In the genomic region with DNA sequence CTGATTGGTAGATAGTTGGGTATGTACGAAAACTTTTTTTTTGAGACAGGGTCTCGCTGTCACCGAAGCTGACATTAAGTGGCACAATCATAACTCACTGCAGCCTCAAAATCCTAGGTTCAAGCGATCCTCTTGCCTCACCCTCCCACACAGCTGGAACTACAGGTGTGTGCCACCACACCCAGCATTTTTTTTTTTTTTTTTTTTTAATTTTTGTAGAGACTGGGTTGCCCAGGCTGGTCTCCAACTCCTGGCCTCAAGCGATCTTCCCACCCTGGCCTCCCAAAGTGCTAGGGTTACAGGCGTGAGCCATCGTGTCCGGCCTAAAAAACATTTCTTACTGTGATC, we compare ENCODE assay signal across 8 cellular contexts. TPM values are rescaled to one million over a fixed set of nuclear protein-coding genes. Genes with fewer than 3 reads are reported as not detected.
A peak's percentile ranks its signal among the peaks of the same experiment; 100 is the strongest.
DNase-seq lines count a peak whose midpoint lies in the region; ATAC-seq and TF ChIP-seq lines count a peak whose summit lies in the region.

No MANE protein-coding gene starts in this region.

- ATAC-seq in gastrocnemius medialis (no peak), GM18519 (IDR thresholded peaks at IDR 0.05; ENCODE audit: low FRiP score, unreplicated experiment) (no peak), GM19467 (IDR thresholded peaks at IDR 0.05; ENCODE audit: unreplicated experiment) (no peak)

- H3K27me3 ChIP-seq in GM23248 (replicated peaks; ENCODE audit: insufficient read depth), result no peaks in the 10 kb centered on the region
- H3K27me3 ChIP-seq in SJSA1 (replicated peaks), result no peaks in the 10 kb centered on the region
- H3K27me3 ChIP-seq in esophagus squamous epithelium, result no peaks in the 10 kb centered on the region
- H3K27me3 ChIP-seq in gastrocnemius medialis, result no peaks in the 10 kb centered on the region

- H2AFZ ChIP-seq in GM23248, result peak overlapping the region; percentile 82; the same call in 1 of the 2 replicates

- no peak for DNase-seq in GM23248
- DNase-seq in SJSA1 (ENCODE audit: low read depth in 1 of 2, low spot score in 2 of 2), result no peak
- no peak for DNase-seq in esophagus squamous epithelium (lab: John Stamatoyannopoulos, UW)
- no peak for DNase-seq in gastrocnemius medialis
- no peak for DNase-seq in NCI-H748 treated with DMSO at 0.1 percent for 48 hours (lab: John Stamatoyannopoulos, UW)
- DNase-seq in NCI-H2107 treated with DMSO at 0.1 percent for 48 hours (lab: John Stamatoyannopoulos, UW; ENCODE audit: unreplicated experiment), result no peak

- peak overlapping the region; percentile 89 for H3K4me2 ChIP-seq in GM23248 (ENCODE audit: unreplicated experiment)

- H3F3A ChIP-seq in GM23248 (ENCODE audit: insufficient read depth), result peaks cover 20% of the 10 kb centered on the region

- H3K79me2 ChIP-seq in GM23248 (ENCODE audit: insufficient read depth), result peaks cover 61% of the 10 kb centered on the region

- H4K20me1 ChIP-seq in GM23248 (ENCODE audit: insufficient read depth), result no peaks in the 10 kb centered on the region

- H3K36me3 ChIP-seq in GM23248 (ENCODE audit: low read depth) (peaks cover 2% of the 10 kb centered on the region; the same call in 1 of the 2 replicates), SJSA1 (peaks cover 48% of the 10 kb centered on the region), esophagus squamous epithelium (peaks cover 0 to 17% (median 0%) of the 10 kb centered on the region in 3 donors), gastrocnemius medialis (no peaks in the 10 kb centered on the region)

- peak overlapping the region; percentile 85 for H3K9ac ChIP-seq in GM23248

- H3K27ac ChIP-seq in GM23248 (peak overlapping the region; percentile 66), SJSA1 (peak overlapping the region; percentile 35), esophagus squamous epithelium (peak overlapping the region; percentile 43 to 92 (median 68)), gastrocnemius medialis (peak overlapping the region in 3 of 4 donors; percentile 55 to 89 (median 89))

- H3K9me2 ChIP-seq in GM23248 (ENCODE audit: insufficient read depth), result no peaks in the 10 kb centered on the region

- H3K4me3 ChIP-seq in GM23248, result peak overlapping the region; percentile 99
- peak overlapping the region; percentile 94 for H3K4me3 ChIP-seq in SJSA1
- peak overlapping the region; percentile 55 to 95 (median 85) for H3K4me3 ChIP-seq in esophagus squamous epithelium
- H3K4me3 ChIP-seq in gastrocnemius medialis, result peak overlapping the region; percentile 63 to 95 (median 92)

- peaks cover 28% of the 10 kb centered on the region for H3K4me1 ChIP-seq in GM23248 (ENCODE audit: insufficient read depth)
- H3K4me1 ChIP-seq in SJSA1 (replicated peaks), result peaks cover 29% of the 10 kb centered on the region
- H3K4me1 ChIP-seq in esophagus squamous epithelium, result peaks cover 14 to 54% (median 18%) of the 10 kb centered on the region in 3 donors
- peaks cover 30 to 34% of the 10 kb centered on the region in 2 donors for H3K4me1 ChIP-seq in gastrocnemius medialis

- 77 to 81% methylated on average over 8 of the region's 8 CpGs for WGBS in GM23248 (ENCODE audit: low coverage in 1 of 2, low lambda C conversion rate in 2 of 2, missing lambda C conversion rate in 2 of 2), 2 experiments
- WGBS in esophagus squamous epithelium, 2 donors, result 80 to 87% methylated on average over 8 of the region's 8 CpGs

- TF ChIP-seq POLR2A in esophagus squamous epithelium (IDR thresholded peaks at IDR 0.05), result no peak
- TF ChIP-seq POLR2A in gastrocnemius medialis (IDR thresholded peaks at IDR 0.05), result no peak

- in situ Hi-C loops in GM23248 (cut with MboI) (loop anchor here (10.0 kb wide), 1 partner anchor 106 kb away; no protein-coding TSS in a partner anchor), gastrocnemius medialis (cut with MboI; ENCODE audit: low sequenced_read_pairs in 4 of 4) (no loop called here)

- TF ChIP-seq CTCF in esophagus squamous epithelium (IDR thresholded peaks at IDR 0.05) (no peak), gastrocnemius medialis (IDR thresholded peaks at IDR 0.05 in 4 of 5, conservative IDR thresholded peaks at IDR 0.05 in 1 of 5) (no peak)

- H3K9me3 ChIP-seq in GM23248 (ENCODE audit: low read depth), result no peaks in the 10 kb centered on the region
- H3K9me3 ChIP-seq in SJSA1 (replicated peaks), result no peaks in the 10 kb centered on the region
- H3K9me3 ChIP-seq in esophagus squamous epithelium, result no peaks in the 10 kb centered on the region
- H3K9me3 ChIP-seq in gastrocnemius medialis, result no peaks in the 10 kb centered on the region

- intact Hi-C loops in esophagus squamous epithelium (cut with DNase I), result no loop called here
- intact Hi-C loops in gastrocnemius medialis (cut with DNase I; ENCODE audit: low total_unique reads), result loop anchor here (5.0 kb wide), 1 partner anchor 207 kb away; a partner anchor contains a TSS

RNA-seq across cellular contexts. Expression of a gene that starts 1.5 kb away (rescaled TPM):
- 7.5 and 11.1 TPM in 2 replicates for total RNA-seq in GM23248 (2014; rRNA removed; shearing (Covaris generic))
- 9.6 and 11.5 TPM in 2 replicates for polyA plus RNA-seq in GM23248 (2016; fragmentation: Nextera tagmentation; extraction: Ambion mirVana)
- total RNA-seq in SJSA1 (2014; rRNA removed; shearing (Covaris generic)), result 3.7 and 3.8 TPM in 2 replicates
- total RNA-seq in esophagus squamous epithelium, result 1 to 10 TPM; 1.5 to 5.3 (median 2.4) TPM
- 1 to 10 TPM; 1.0 to 7.0 (median 4.1) TPM for total RNA-seq in gastrocnemius medialis

RNA-seq across cellular contexts. Expression of a gene that starts 22.7 kb away (rescaled TPM):
- total RNA-seq in GM23248 (2014; rRNA removed; shearing (Covaris generic)), result 7.1 and 9.8 TPM in 2 replicates
- polyA plus RNA-seq in GM23248 (2016; fragmentation: Nextera tagmentation; extraction: Ambion mirVana), result 8.8 TPM in 2 replicates
- total RNA-seq in SJSA1 (2014; rRNA removed; shearing (Covaris generic)), result 5.5 and 13.4 TPM in 2 replicates
- total RNA-seq in esophagus squamous epithelium, result 1 to 10 TPM; 2.3 to 5.5 (median 2.6) TPM
- 10 to 100 TPM in 1 of 4 donors, 1 to 10 TPM in 3; 3.7 to 13.9 (median 6.7) TPM for total RNA-seq in gastrocnemius medialis

Comparison
In these comparisons a context has a peak if more than half of its experiments do, and no peak if none do; other contexts are left out.
1. H3K27ac ChIP-seq: peak in every context shown above with its lines; median percentile 89 in gastrocnemius medialis; 68 in esophagus squamous epithelium; 66 in GM23248; 35 in SJSA1.